Comparison of ENCODE assay signal across 18 cellular contexts in the genomic region with DNA sequence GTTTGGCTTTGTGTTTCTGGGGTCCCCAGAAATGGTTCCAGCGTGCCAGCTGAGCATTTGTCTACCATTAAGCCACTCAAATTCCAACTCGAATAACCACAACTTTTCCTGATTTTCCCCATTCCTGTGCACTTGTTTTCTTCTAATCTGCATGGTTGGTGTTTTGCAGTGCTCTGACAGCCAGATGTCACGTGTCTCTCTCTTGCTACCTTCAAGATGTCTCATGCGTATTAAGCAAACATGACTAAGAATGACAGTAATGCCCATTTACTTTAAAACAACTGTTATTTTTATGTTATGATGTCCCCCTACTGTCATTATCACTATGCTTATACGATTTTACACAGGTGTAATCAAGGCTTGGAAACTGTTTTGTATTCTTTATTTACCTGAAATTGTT.
"Had no signal": no experiment of that assay in that cellular context is flagged by ENCODE, and none has a peak within 500 bp of the region (broad histone marks: within the 10 kb centered on the region; RNA-seq: fewer than 3 reads in every experiment).

No MANE protein-coding gene starts in this region.

- DNase-seq: activated B cell treated with CpG ODN at 0.5 μM for 24 hours; activated CD4-positive, alpha-beta memory T cell treated with anti-CD3 and anti-CD28 coated beads, Interleukin-2, amount 10 ng/mL, durations not matched to agents 7 days and 5 days; activated CD4-positive, alpha-beta T cell treated with anti-CD3 and anti-CD28 coated beads for 4 hours; activated naive CD4-positive, alpha-beta T cell treated with Interleukin-2 at 50 U/mL for 16 hours; activated naive CD8-positive, alpha-beta T cell treated with anti-CD3 and anti-CD28 coated beads, Interleukin-2, amount 10 ng/mL, durations not matched to agents 7 days and 5 days; body of pancreas; caudate nucleus; hypothalamus; islet precursor cell; midbrain; occipital lobe; uterus had no signal

- H3K9me3 ChIP-seq: body of pancreas, tibial nerve, uterus had no signal

- H3K36me3 ChIP-seq: tibial nerve, uterus had no signal

- ATAC-seq: activated CD8-positive, alpha-beta memory T cell treated with anti-CD3 and anti-CD28 coated beads, Interleukin-2, amount 10 ng/mL, durations not matched to agents 7 days and 5 days; activated T-helper 17 cell treated with anti-CD3 and anti-CD28 coated beads, Interleukin-2, amount 50 U/mL, for 72 hours; body of pancreas; left lobe of liver had no signal

- H3K4me1 ChIP-seq: uterus had no signal

- H3K27me3 ChIP-seq: body of pancreas had no signal

- H3K27ac ChIP-seq: body of pancreas, epithelial cell of prostate, tibial nerve, uterus had no signal

- H3K4me3 ChIP-seq: body of pancreas, tibial nerve, uterus had no signal

- FAIRE-seq: frontal cortex had no signal
